ENCODE assay signal across 14 cellular contexts in genomic region chr3:74883690-74884089, GRCh38.
DNase-seq lines count a peak whose midpoint lies in the region; ATAC-seq and TF ChIP-seq lines count a peak whose summit lies in the region.
"Had no signal": no experiment of that assay in that cellular context is flagged by ENCODE, and none has a peak within 500 bp of the region (broad histone marks: within the 10 kb centered on the region; RNA-seq: fewer than 3 reads in every experiment).

No MANE protein-coding gene starts in this region.

- CTCF ChIA-PET in RWPE1 (lab: Yijun Ruan, JAX) = interaction anchor here (0.6 kb wide), 1 partner anchor 648 kb away, joined by 3 read pairs; no protein-coding TSS in a partner anchor

- 83 to 90% methylated on average over 2 of the region's 2 CpGs for WGBS in gastroesophageal sphincter (ENCODE audit: low coverage in 1 of 2), 2 donors

- H3K27ac ChIP-seq in VCaP (no peak overlapping the region), gastroesophageal sphincter (no peak overlapping the region), RWPE1 (no peak overlapping the region)
- H3K27ac ChIP-seq: upper lobe of right lung had no signal

- peaks cover 0 to 16% (median 0%) of the 10 kb centered on the region in 3 donors for H3K9me3 ChIP-seq in gastroesophageal sphincter
- H3K9me3 ChIP-seq: upper lobe of right lung had no signal

- H3K4me3 ChIP-seq in AG10803 (ENCODE audit: low read length) = no peak overlapping the region
- no peak overlapping the region for H3K4me3 ChIP-seq in HFF-Myc (replicated peaks; ENCODE audit: low read depth, low read length)
- H3K4me3 ChIP-seq in gastroesophageal sphincter = no peak overlapping the region
- H3K4me3 ChIP-seq: upper lobe of right lung had no signal

- TF ChIP-seq EP300 in gastroesophageal sphincter (IDR thresholded peaks at IDR 0.05) = no peak

- peak; percentile 45 for DNase-seq in AG10803 (ENCODE audit: low read depth)
- no peak for DNase-seq in HFF-Myc (ENCODE audit: extremely low read depth, low read depth)
- DNase-seq in iPS-NIHi7 (ENCODE audit: extremely low spot score) = peak; percentile 46
- DNase-seq in stimulated activated CD4-positive, alpha-beta T cell treated with anti-CD3 and anti-CD28 coated beads, Interleukin-12 subunit alpha, Interleukin-12 subunit beta, amount 100 ng/mL, for 4 hours = no peak
- DNase-seq in NCI-H2227 treated with DMSO at 0.1 percent for 48 hours (lab: John Stamatoyannopoulos, UW) = no peak
- no peak for DNase-seq in RWPE1 (ENCODE audit: low spot score)
- DNase-seq: activated CD4-positive, alpha-beta memory T cell treated with anti-CD3 and anti-CD28 coated beads, Interleukin-2, amount 10 ng/mL, durations not matched to agents 7 days and 5 days; DMS79 treated with DMSO at 0.1 percent for 48 hours; natural killer cell; SHP77; stimulated activated CD4-positive, alpha-beta T cell treated with anti-CD3 and anti-CD28 coated beads, Interleukin-2, amount 100 ng/mL, for 48 hours; upper lobe of right lung had no signal

- no peak for TF ChIP-seq POLR2A in gastroesophageal sphincter (IDR thresholded peaks at IDR 0.05)

- no peaks in the 10 kb centered on the region for H3K4me1 ChIP-seq in gastroesophageal sphincter
- H3K4me1 ChIP-seq: upper lobe of right lung had no signal

- POLR2A ChIA-PET in RWPE1 (lab: Yijun Ruan, JAX; ENCODE audit: low non-redundant PET) = no interaction called here

- no peaks in the 10 kb centered on the region for H3K36me3 ChIP-seq in gastroesophageal sphincter
- H3K36me3 ChIP-seq: upper lobe of right lung had no signal

- peak; percentile 81 for TF ChIP-seq CTCF in AG10803 (conservative IDR thresholded peaks at IDR 0.05; ENCODE audit: low read length)
- TF ChIP-seq CTCF in HFF-Myc (IDR thresholded peaks at IDR 0.05; ENCODE audit: low read depth, low read length, missing control alignments) = peak; percentile 22
- peak; percentile 83 for TF ChIP-seq CTCF in VCaP (conservative IDR thresholded peaks at IDR 0.05)
- TF ChIP-seq CTCF in gastroesophageal sphincter (IDR thresholded peaks at IDR 0.05) = no peak
- no peak for TF ChIP-seq CTCF in RWPE1 (conservative IDR thresholded peaks at IDR 0.05; ENCODE audit: low read depth)

- no peaks in the 10 kb centered on the region for H3K27me3 ChIP-seq in gastroesophageal sphincter
- H3K27me3 ChIP-seq: upper lobe of right lung had no signal

- ATAC-seq in gastroesophageal sphincter = no peak
- ATAC-seq: natural killer cell, upper lobe of right lung had no signal

Comparison
In these comparisons a context has a peak if more than half of its experiments do, and no peak if none do; other contexts are left out.
1. DNase-seq: peak in AG10803 (single experiment) and iPS-NIHi7 (single experiment); none in HFF-Myc (single experiment), stimulated activated CD4-positive, alpha-beta T cell treated with anti-CD3 and anti-CD28 coated beads, Interleukin-12 subunit alpha, Interleukin-12 subunit beta, amount 100 ng/mL, for 4 hours (single experiment), NCI-H2227 treated with DMSO at 0.1 percent for 48 hours (single experiment) and RWPE1 (single experiment).
2. CTCF ChIP-seq: peak in AG10803 (single experiment), HFF-Myc (single experiment) and VCaP (single experiment); none in gastroesophageal sphincter (0 of 4) and RWPE1 (single experiment).